In the genomic region with DNA sequence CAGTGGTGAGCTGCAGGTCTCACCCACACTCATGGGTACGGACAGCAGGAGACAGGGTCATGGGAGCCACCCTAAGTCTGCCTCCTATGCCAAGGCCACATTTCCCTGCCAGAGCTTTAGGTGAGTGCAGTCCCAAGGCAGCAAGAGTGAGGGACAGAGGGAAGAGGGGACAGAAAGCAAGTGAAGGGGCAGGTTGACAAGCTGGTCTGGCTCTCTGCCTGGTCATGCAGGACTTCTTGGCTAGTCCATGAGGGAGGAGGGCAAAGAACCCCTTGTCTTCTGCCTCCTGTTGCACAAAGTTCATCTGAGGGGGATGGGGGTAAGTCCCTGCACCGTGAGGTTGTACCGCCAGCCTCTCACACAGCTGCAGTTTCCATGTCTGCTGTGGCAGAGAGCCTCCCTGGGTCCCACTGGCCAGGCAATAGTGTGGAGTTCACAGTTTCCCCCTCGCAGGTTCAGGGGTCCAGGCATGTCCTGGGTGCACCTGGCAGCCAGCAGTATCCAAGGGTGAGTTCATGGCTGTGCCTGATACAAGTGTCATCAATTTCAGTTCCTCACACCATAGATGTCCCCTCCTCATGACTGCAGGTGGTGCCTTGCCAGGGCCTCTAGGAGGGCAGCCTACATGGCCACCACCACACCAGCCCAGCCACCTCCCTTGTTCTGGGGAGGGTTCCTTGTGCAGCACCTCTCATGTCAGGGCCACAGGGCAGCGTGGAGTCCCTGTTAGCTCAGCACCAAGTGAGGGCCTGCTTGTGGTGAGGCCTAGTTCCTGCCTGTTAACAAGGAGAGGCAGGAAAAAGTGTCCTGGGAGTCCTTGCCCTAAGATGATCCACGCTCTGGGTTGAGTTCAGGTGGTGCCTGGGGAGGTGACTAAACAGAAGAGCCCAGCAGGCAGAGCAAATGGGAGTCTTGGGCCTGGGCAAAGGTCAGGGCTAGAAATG, we compare ENCODE assay signal across 17 cellular contexts.
A peak's percentile ranks its signal among the peaks of the same experiment; 100 is the strongest.
DNase-seq lines count a peak whose midpoint lies in the region; ATAC-seq and TF ChIP-seq lines count a peak whose summit lies in the region.
"Had no signal": no experiment of that assay in that cellular context is flagged by ENCODE, and none has a peak within 500 bp of the region (broad histone marks: within the 10 kb centered on the region; RNA-seq: fewer than 3 reads in every experiment).

No MANE protein-coding gene starts in this region.

- no peak overlapping the region for H2BK5ac ChIP-seq in neuronal stem cell (ENCODE audit: low read length)

- no peak overlapping the region for H4K91ac ChIP-seq in neuronal stem cell (ENCODE audit: low read depth, low read length, poor library complexity)

- no peak overlapping the region for H3K4me3 ChIP-seq in heart right ventricle
- H3K4me3 ChIP-seq in lower lobe of right lung: no peak overlapping the region
- H3K4me3 ChIP-seq in neuronal stem cell (ENCODE audit: low read length in 2 of 2): peak overlapping the region in 1 of 2 donors; percentile 42
- H3K4me3 ChIP-seq: BLaER1, GM23338 had no signal

- peak overlapping the region; percentile 50 for H2BK15ac ChIP-seq in neuronal stem cell (ENCODE audit: low read length)

- TF ChIP-seq CTCF in heart right ventricle (IDR thresholded peaks at IDR 0.05): no peak
- TF ChIP-seq CTCF in lower lobe of right lung (IDR thresholded peaks at IDR 0.05): no peak

- H3K4ac ChIP-seq in neuronal stem cell (ENCODE audit: low read length): no peak overlapping the region

- H3K27ac ChIP-seq in heart right ventricle: no peak overlapping the region
- no peak overlapping the region for H3K27ac ChIP-seq in lower lobe of right lung
- H3K27ac ChIP-seq in neuronal stem cell (replicated peaks; ENCODE audit: low read length): no peak overlapping the region
- H3K27ac ChIP-seq: BLaER1 had no signal

- WGBS in heart right ventricle, 2 donors: 74 to 88% methylated on average over 6 of the region's 6 CpGs
- no CpG with 5 or more reads among the region's 6 CpGs for WGBS in neuronal stem cell (ENCODE audit: extremely low coverage in 2 of 2, insufficient read length in 2 of 2, insufficient replicate concordance in 1 of 2), 2 donors

- H3K4me1 ChIP-seq in heart right ventricle (no peaks in the 10 kb centered on the region), lower lobe of right lung (no peaks in the 10 kb centered on the region), neuronal stem cell (ENCODE audit: control insufficient read depth in 2 of 2, insufficient read depth in 1 of 2, low read depth in 1 of 2, low read length in 2 of 2) (peaks cover 0 to 24% of the 10 kb centered on the region in 2 donors)
- H3K4me1 ChIP-seq: Caco-2 had no signal

- peak overlapping the region; percentile 79 for H2AK5ac ChIP-seq in neuronal stem cell (ENCODE audit: low read depth, low read length)

- H3K9me3 ChIP-seq in heart right ventricle (peaks cover 0 to 10% (median 0%) of the 10 kb centered on the region in 11 donors), lower lobe of right lung (no peaks in the 10 kb centered on the region), neuronal stem cell (replicated peaks in 1 of 2; ENCODE audit: control insufficient read depth in 2 of 2, insufficient read depth in 1 of 2, low read depth in 1 of 2, low read length in 2 of 2) (peaks cover 0 to 1% of the 10 kb centered on the region in 2 donors)
- H3K9me3 ChIP-seq: Caco-2 had no signal

- intact Hi-C loops in Right ventricle myocardium superior (cut with DNase I) (no loop called here), heart right ventricle (cut with DNase I) (no loop called here), lower lobe of right lung (cut with DNase I) (no loop called here)

- no peak overlapping the region for H4K8ac ChIP-seq in neuronal stem cell (ENCODE audit: low read depth, low read length)

- peak overlapping the region; percentile 51 for H3K18ac ChIP-seq in neuronal stem cell (ENCODE audit: low read length)

- ATAC-seq in Right ventricle myocardium superior (ENCODE audit: poor library complexity): no peak
- no peak for ATAC-seq in heart right ventricle
- ATAC-seq in lower lobe of right lung: no peak
- no peak for ATAC-seq in GM19467 (IDR thresholded peaks at IDR 0.05; ENCODE audit: unreplicated experiment)
- ATAC-seq in stimulated activated naive CD8-positive, alpha-beta T cell treated with anti-CD3 and anti-CD28 coated beads, Interleukin-15, Interleukin-2, amounts not matched to agents 100 U/mL and 50 U/mL, for 24 hours: no peak
- ATAC-seq: GM23338 had no signal

- H3K23ac ChIP-seq in neuronal stem cell (ENCODE audit: low read depth, low read length, poor library complexity): no peak overlapping the region

- no peak overlapping the region for H3K4me2 ChIP-seq in neuronal stem cell (ENCODE audit: insufficient read depth, low read length, poor library complexity, severe bottlenecking)
- H3K4me2 ChIP-seq: GM23338 had no signal

- H3K27me3 ChIP-seq in heart right ventricle (peaks cover 0 to 52% (median 25%) of the 10 kb centered on the region in 7 donors), lower lobe of right lung (ENCODE audit: low read depth) (peaks cover 29% of the 10 kb centered on the region), neuronal stem cell (ENCODE audit: control insufficient read depth in 3 of 3, insufficient read depth in 3 of 3, low read depth in 1 of 3, low read length in 3 of 3) (peaks cover 0 to 44% (median 0%) of the 10 kb centered on the region in 3 experiments)

- H2AFZ ChIP-seq in neuronal stem cell (ENCODE audit: low read length): no peak overlapping the region
- H2AFZ ChIP-seq: GM23338 had no signal

- H3K79me1 ChIP-seq in neuronal stem cell (ENCODE audit: low read depth, low read length): no peaks in the 10 kb centered on the region

- H3K36me3 ChIP-seq in heart right ventricle: no peaks in the 10 kb centered on the region
- H3K36me3 ChIP-seq in lower lobe of right lung: no peaks in the 10 kb centered on the region
- no peaks in the 10 kb centered on the region for H3K36me3 ChIP-seq in neuronal stem cell (replicated peaks in 1 of 2; ENCODE audit: control insufficient read depth in 2 of 2, insufficient read depth in 2 of 2, low read length in 2 of 2)
- H3K36me3 ChIP-seq: BLaER1 had no signal

- H2BK12ac ChIP-seq in neuronal stem cell (ENCODE audit: low read length): no peak overlapping the region

- H2BK120ac ChIP-seq in neuronal stem cell (ENCODE audit: low read depth, low read length): no peak overlapping the region

- peak overlapping the region; percentile 1 for H3K9ac ChIP-seq in neuronal stem cell (ENCODE audit: low read depth, low read length, poor library complexity)
- H3K9ac ChIP-seq: BLaER1 had no signal

- no peak overlapping the region for H3K14ac ChIP-seq in neuronal stem cell (ENCODE audit: low read length)

- DNase-seq in Right ventricle myocardium superior (peak; percentile 14), heart right ventricle (no peak), lower lobe of right lung (peak; percentile 34), neuronal stem cell (ENCODE audit: low spot score) (no peak), DMS153 (lab: John Stamatoyannopoulos, UW) (no peak)
- no peak for DNase-seq in stimulated activated naive CD8-positive, alpha-beta T cell treated with anti-CD3 and anti-CD28 coated beads, Interleukin-15, Interleukin-2, amounts not matched to agents 100 U/mL and 50 U/mL, for 24 hours
- DNase-seq: 8988T; AML-193; Caco-2; CD8-positive, alpha-beta memory T cell; DMS53; GF-D8; H9; IMR-90 had no signal

Comparison
In these comparisons a context has a peak if more than half of its experiments do, and no peak if none do; other contexts are left out.
1. DNase-seq: peak in Right ventricle myocardium superior (single experiment) and lower lobe of right lung (single experiment); none in heart right ventricle (0 of 2), neuronal stem cell (single experiment), stimulated activated naive CD8-positive, alpha-beta T cell treated with anti-CD3 and anti-CD28 coated beads, Interleukin-15, Interleukin-2, amounts not matched to agents 100 U/mL and 50 U/mL, for 24 hours (single experiment) and DMS153 (single experiment).